11 cellular contexts compared by ENCODE assay signal in genomic region chr20:33828912-33829560, GRCh38. TPM values are rescaled to one million over a fixed set of nuclear protein-coding genes. Genes with fewer than 3 reads are reported as not detected.
DNase-seq lines count a peak whose midpoint lies in the region; ATAC-seq and TF ChIP-seq lines count a peak whose summit lies in the region.
"Had no signal": no experiment of that assay in that cellular context is flagged by ENCODE, and none has a peak within 500 bp of the region (broad histone marks: within the 10 kb centered on the region; RNA-seq: fewer than 3 reads in every experiment).

No MANE protein-coding gene starts in this region.

- H3K9me3 ChIP-seq in testis, result no peaks in the 10 kb centered on the region

- peaks cover 72% of the 10 kb centered on the region for H3K4me1 ChIP-seq in testis

- TF ChIP-seq CTCF in mesothelial cell of epicardium (IDR thresholded peaks at IDR 0.05; ENCODE audit: unreplicated experiment), result no peak
- TF ChIP-seq CTCF in testis (IDR thresholded peaks at IDR 0.05), result no peak

- H3K4me3 Mint-ChIP-seq in IgD-negative memory B cell (no peak overlapping the region), mesothelial cell of epicardium (no peak overlapping the region)
- H3K4me3 Mint-ChIP-seq: activated naive CD4-positive, alpha-beta T cell treated with anti-CD3 and anti-CD28 coated beads for 36 hours had no signal

- H3K36me3 ChIP-seq in testis (ENCODE audit: low read depth, missing control alignments), result no peaks in the 10 kb centered on the region

- H3K36me3 Mint-ChIP-seq in IgD-negative memory B cell (peaks cover 4% of the 10 kb centered on the region), mesothelial cell of epicardium (peaks cover 6% of the 10 kb centered on the region)

- no peak for TF ChIP-seq POLR2A in testis (IDR thresholded peaks at IDR 0.05)

- WGBS in testis, 2 donors, result 42 to 49% methylated on average over 3 of the region's 3 CpGs

- DNase-seq in amniotic epithelial cell (ENCODE audit: low read depth) (peak; percentile 61), mesothelial cell of epicardium (ENCODE audit: low spot score in 2 of 2, unreplicated experiment in 2 of 2) (no peak), testis (no peak), NCI-H2081 treated with DMSO at 0.1 percent for 48 hours (lab: John Stamatoyannopoulos, UW) (no peak), NCI-H187 treated with DMSO at 0.1 percent for 48 hours (lab: John Stamatoyannopoulos, UW) (no peak)
- DNase-seq: activated naive CD4-positive, alpha-beta T cell treated with anti-CD3 and anti-CD28 coated beads for 36 hours; effector CD4-positive, alpha-beta T cell; NCI-H446; stimulated activated CD4-positive, alpha-beta T cell treated with anti-CD3 and anti-CD28 coated beads, Interleukin-4, amount 100 ng/mL, for 24 hours had no signal

- intact Hi-C loops in testis (cut with DNase I; ENCODE audit: low total_unique reads), result no loop called here

- ATAC-seq in GM19463 (IDR thresholded peaks at IDR 0.05; ENCODE audit: unreplicated experiment), result no peak

- H3K9me3 Mint-ChIP-seq in IgD-negative memory B cell (no peaks in the 10 kb centered on the region), mesothelial cell of epicardium (no peaks in the 10 kb centered on the region)
- H3K9me3 Mint-ChIP-seq: activated naive CD4-positive, alpha-beta T cell treated with anti-CD3 and anti-CD28 coated beads for 36 hours had no signal

- no peaks in the 10 kb centered on the region for H3K27me3 ChIP-seq in testis

- H3K27me3 Mint-ChIP-seq in IgD-negative memory B cell (no peaks in the 10 kb centered on the region), mesothelial cell of epicardium (ENCODE audit: low read depth) (no peaks in the 10 kb centered on the region)

- H3K27ac ChIP-seq in testis, result peak overlapping the region; percentile 25 to 55

- H3K4me1 Mint-ChIP-seq in IgD-negative memory B cell (peaks cover 50 to 72% (median 65%) of the 10 kb centered on the region in 3 donors), mesothelial cell of epicardium (peaks cover 78% of the 10 kb centered on the region)

- no peak overlapping the region for H3K4me3 ChIP-seq in testis

- H3K27ac Mint-ChIP-seq in IgD-negative memory B cell (peak overlapping the region in 2 of 3 donors; percentile 33 to 78), mesothelial cell of epicardium (peak overlapping the region; percentile 91)
- H3K27ac Mint-ChIP-seq: activated naive CD4-positive, alpha-beta T cell treated with anti-CD3 and anti-CD28 coated beads for 36 hours had no signal

RNA-seq across cellular contexts. Expression of gene CHMP4B, which starts 17.9 kb away (rescaled TPM):
- polyA plus RNA-seq in IgD-negative memory B cell, result 11.8 TPM
- 76.9 to 79.4 TPM (median 77.7 TPM) in 3 replicates for total RNA-seq in mesothelial cell of epicardium
- 100 to 1,000 TPM in 1 of 2 donors, 10 to 100 TPM in 1; 98.3 to 102 TPM for total RNA-seq in testis
- 114 TPM for polyA plus RNA-seq in testis (ENCODE audit: insufficient read depth, low read depth, low replicate concordance)
